In the genomic region with DNA sequence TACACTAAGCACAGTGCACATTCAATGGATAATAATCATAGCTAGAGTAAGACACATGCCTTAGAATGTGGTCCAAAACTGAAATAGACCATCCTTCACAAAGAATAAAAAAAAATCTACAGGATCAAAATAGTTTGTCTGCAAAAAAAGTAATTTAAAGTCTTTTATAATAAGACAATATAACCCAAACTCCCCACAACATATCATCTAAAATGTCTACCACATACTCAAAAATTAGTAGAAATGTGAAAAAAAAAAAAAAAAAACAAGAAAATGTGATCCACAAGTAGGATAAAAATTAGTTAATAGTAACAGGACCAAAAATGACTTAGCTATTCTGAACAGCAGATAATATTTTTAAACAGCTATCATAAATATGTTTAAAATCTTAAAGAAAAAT, we compare ENCODE assay signal across 29 cellular contexts.
"Had no signal": no experiment of that assay in that cellular context is flagged by ENCODE, and none has a peak within 500 bp of the region (broad histone marks: within the 10 kb centered on the region; RNA-seq: fewer than 3 reads in every experiment).

No MANE protein-coding gene starts in this region.

- H3K27ac Mint-ChIP-seq: activated CD4-positive, alpha-beta memory T cell treated with anti-CD3 and anti-CD28 coated beads for 36 hours; activated CD4-positive, alpha-beta T cell treated with anti-CD3 and anti-CD28 coated beads for 36 hours; activated CD4-positive, alpha-beta T cell treated with anti-CD3 and anti-CD28 coated beads, Interleukin-2, amount 10 ng/mL, durations not matched to agents 24 days and 14 days; activated CD8-positive, alpha-beta memory T cell treated with anti-CD3 and anti-CD28 coated beads, Interleukin-2, amount 10 ng/mL, durations not matched to agents 7 days and 5 days; activated CD8-positive, alpha-beta T cell treated with anti-CD3 and anti-CD28 coated beads, Interleukin-2, amount 10 ng/mL, durations not matched to agents 7 days and 5 days; activated naive CD4-positive, alpha-beta T cell treated with anti-CD3 and anti-CD28 coated beads for 36 hours; activated naive CD4-positive, alpha-beta T cell treated with anti-CD3 and anti-CD28 coated beads, Interleukin-2, amount 50 U/mL, for 24 hours; activated naive CD8-positive, alpha-beta T cell treated with anti-CD3 and anti-CD28 coated beads for 36 hours; activated naive CD8-positive, alpha-beta T cell treated with anti-CD3 and anti-CD28 coated beads, Interleukin-2, amount 50 U/mL, for 24 hours; activated T-helper 1 cell treated with anti-CD3 and anti-CD28 coated beads, Interleukin-12 subunit alpha, Interleukin-12 subunit beta, Interleukin-2, Interleukin-4 antibody, amounts not matched to agents 30 ng/mL and 10 ng/mL and 1 ng/mL, durations not matched to agents 14 hours and 24 hours and 36 hours; activated T-helper 2 cell treated with anti-CD3 and anti-CD28 coated beads, Interferon-gamma antibody, Interleukin-2, Interleukin-4, amounts not matched to agents 10 μg/mL and 5 μg/mL and 100 μg/mL, durations not matched to agents 14 hours and 24 hours and 36 hours had no signal

- H3K4me3 Mint-ChIP-seq: activated CD4-positive, alpha-beta memory T cell treated with anti-CD3 and anti-CD28 coated beads for 36 hours; activated CD4-positive, alpha-beta T cell treated with anti-CD3 and anti-CD28 coated beads for 36 hours; activated CD4-positive, alpha-beta T cell treated with anti-CD3 and anti-CD28 coated beads, Interleukin-2, amount 10 ng/mL, durations not matched to agents 24 days and 14 days; activated CD8-positive, alpha-beta memory T cell treated with anti-CD3 and anti-CD28 coated beads, Interleukin-2, amount 10 ng/mL, durations not matched to agents 7 days and 5 days; activated CD8-positive, alpha-beta T cell treated with anti-CD3 and anti-CD28 coated beads, Interleukin-2, amount 10 ng/mL, durations not matched to agents 7 days and 5 days; activated naive CD4-positive, alpha-beta T cell treated with anti-CD3 and anti-CD28 coated beads for 36 hours; activated naive CD4-positive, alpha-beta T cell treated with anti-CD3 and anti-CD28 coated beads, Interleukin-2, amount 50 U/mL, for 24 hours; activated naive CD8-positive, alpha-beta T cell treated with anti-CD3 and anti-CD28 coated beads for 36 hours; activated naive CD8-positive, alpha-beta T cell treated with anti-CD3 and anti-CD28 coated beads, Interleukin-2, amount 50 U/mL, for 24 hours; activated T-helper 1 cell treated with anti-CD3 and anti-CD28 coated beads, Interleukin-12 subunit alpha, Interleukin-12 subunit beta, Interleukin-2, Interleukin-4 antibody, amounts not matched to agents 30 ng/mL and 10 ng/mL and 1 ng/mL, durations not matched to agents 14 hours and 24 hours and 36 hours had no signal

- ATAC-seq: activated CD4-positive, alpha-beta T cell treated with anti-CD3 and anti-CD28 coated beads for 36 hours; activated CD8-positive, alpha-beta memory T cell treated with anti-CD3 and anti-CD28 coated beads, Interleukin-2, amount 10 ng/mL, durations not matched to agents 7 days and 5 days; activated CD8-positive, alpha-beta T cell treated with anti-CD3 and anti-CD28 coated beads, Interleukin-2, amount 10 ng/mL, durations not matched to agents 7 days and 5 days; activated naive CD8-positive, alpha-beta T cell treated with anti-CD3 and anti-CD28 coated beads, Interleukin-2, amount 50 U/mL, for 24 hours; body of pancreas; esophagus mucosa; foreskin keratinocyte; gastroesophageal sphincter had no signal

- H3K27me3 Mint-ChIP-seq: activated CD4-positive, alpha-beta memory T cell treated with anti-CD3 and anti-CD28 coated beads for 36 hours; activated CD4-positive, alpha-beta T cell treated with anti-CD3 and anti-CD28 coated beads for 36 hours; activated CD4-positive, alpha-beta T cell treated with anti-CD3 and anti-CD28 coated beads, Interleukin-2, amount 10 ng/mL, durations not matched to agents 24 days and 14 days; activated CD8-positive, alpha-beta memory T cell treated with anti-CD3 and anti-CD28 coated beads, Interleukin-2, amount 10 ng/mL, durations not matched to agents 7 days and 5 days had no signal

- H3K36me3 Mint-ChIP-seq: activated CD8-positive, alpha-beta memory T cell treated with anti-CD3 and anti-CD28 coated beads, Interleukin-2, amount 10 ng/mL, durations not matched to agents 7 days and 5 days had no signal

- H3K4me1 ChIP-seq: adrenal gland, body of pancreas, colonic mucosa, foreskin keratinocyte, gastroesophageal sphincter had no signal

- FAIRE-seq: endometrium had no signal

- H3K36me3 ChIP-seq: adrenal gland, colonic mucosa, gastroesophageal sphincter had no signal

- H3K9me3 ChIP-seq: adrenal gland, body of pancreas, colonic mucosa had no signal

- H3K27me3 ChIP-seq: adrenal gland, body of pancreas, colonic mucosa, foreskin keratinocyte, gastroesophageal sphincter had no signal

- H3K9me3 Mint-ChIP-seq: activated CD4-positive, alpha-beta T cell treated with anti-CD3 and anti-CD28 coated beads, Interleukin-2, amount 10 ng/mL, durations not matched to agents 24 days and 14 days had no signal

- H3K4me1 Mint-ChIP-seq: activated CD4-positive, alpha-beta T cell treated with anti-CD3 and anti-CD28 coated beads for 36 hours; activated CD4-positive, alpha-beta T cell treated with anti-CD3 and anti-CD28 coated beads, Interleukin-2, amount 10 ng/mL, durations not matched to agents 24 days and 14 days; activated CD8-positive, alpha-beta memory T cell treated with anti-CD3 and anti-CD28 coated beads, Interleukin-2, amount 10 ng/mL, durations not matched to agents 7 days and 5 days; activated naive CD8-positive, alpha-beta T cell treated with anti-CD3 and anti-CD28 coated beads for 36 hours; activated naive CD8-positive, alpha-beta T cell treated with anti-CD3 and anti-CD28 coated beads, Interleukin-2, amount 50 U/mL, for 24 hours had no signal

- H3K4me3 ChIP-seq: adrenal gland, body of pancreas, colonic mucosa, gastroesophageal sphincter had no signal

- DNase-seq: activated CD4-positive, alpha-beta memory T cell treated with anti-CD3 and anti-CD28 coated beads for 36 hours; activated CD4-positive, alpha-beta T cell treated with anti-CD3 and anti-CD28 coated beads for 36 hours; activated CD4-positive, alpha-beta T cell treated with anti-CD3 and anti-CD28 coated beads, Interleukin-2, amount 10 ng/mL, durations not matched to agents 24 days and 14 days; activated CD4-positive, CD25-positive, alpha-beta regulatory T cell; activated CD4-positive, CD25-positive, alpha-beta regulatory T cell treated with anti-CD3 and anti-CD28 coated beads, Interleukin-2, amount 50 U/mL, for 72 hours; activated CD8-positive, alpha-beta memory T cell treated with anti-CD3 and anti-CD28 coated beads, Interleukin-2, amount 10 ng/mL, durations not matched to agents 7 days and 5 days; activated CD8-positive, alpha-beta memory T cell treated with anti-CD3 and anti-CD28 coated beads, Interleukin-2, amount 50 U/mL, for 4 hours; activated CD8-positive, alpha-beta T cell treated with anti-CD3 and anti-CD28 coated beads, Interleukin-2, amount 10 ng/mL, durations not matched to agents 7 days and 5 days; activated effector memory CD4-positive, alpha-beta T cell treated with anti-CD3 and anti-CD28 coated beads, Interleukin-2, amount 50 U/mL, for 16 hours; activated naive CD4-positive, alpha-beta T cell treated with anti-CD3 and anti-CD28 coated beads for 36 hours; activated naive CD8-positive, alpha-beta T cell treated with anti-CD3 and anti-CD28 coated beads for 36 hours; activated naive CD8-positive, alpha-beta T cell treated with anti-CD3 and anti-CD28 coated beads, Interleukin-2, amount 50 U/mL, for 24 hours; activated T-cell treated with anti-CD3 and anti-CD28 coated beads, Interleukin-2, amount 50 U/mL, for 1 hour; activated T-cell treated with anti-CD3 and anti-CD28 coated beads, Interleukin-2, amount 50 U/mL, for 48 hours; adrenal gland; amygdala; aorta; body of pancreas; caudate nucleus; colonic mucosa; effector CD8-positive, alpha-beta T cell; foreskin keratinocyte; T-helper 2 cell had no signal

- H3K27ac ChIP-seq: adrenal gland, body of pancreas, colonic mucosa, foreskin keratinocyte, gastroesophageal sphincter had no signal
